In the genomic region with DNA sequence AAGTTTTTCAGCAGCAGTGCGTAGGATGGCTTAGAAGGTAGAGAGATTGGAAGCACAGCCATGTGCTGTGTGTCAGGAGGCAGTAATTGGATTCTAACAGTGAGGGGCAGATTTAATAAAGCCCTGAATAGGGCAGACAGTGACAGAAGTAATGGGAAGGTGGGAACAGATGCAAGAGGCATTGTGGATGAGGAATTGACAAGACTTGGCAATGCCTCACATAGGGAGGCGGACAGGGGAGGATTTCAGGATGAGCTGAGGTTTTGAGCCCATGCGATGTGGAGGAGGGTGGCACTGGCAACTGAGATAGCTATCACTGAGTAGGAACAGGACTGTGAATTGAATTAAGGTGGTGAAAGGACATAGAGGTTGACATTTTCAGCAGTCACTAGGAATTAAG, we compare ENCODE assay signal across 30 cellular contexts.
"Had no signal": no experiment of that assay in that cellular context is flagged by ENCODE, and none has a peak within 500 bp of the region (broad histone marks: within the 10 kb centered on the region; RNA-seq: fewer than 3 reads in every experiment).

No MANE protein-coding gene starts in this region.

- DNase-seq: activated CD4-positive, alpha-beta T cell treated with anti-CD3 and anti-CD28 coated beads for 48 hours; activated CD4-positive, alpha-beta T cell treated with anti-CD3 and anti-CD28 coated beads, Interleukin-2, amount 50 U/mL, for 48 hours; activated CD8-positive, alpha-beta memory T cell treated with anti-CD3 and anti-CD28 coated beads for 24 hours; activated effector memory CD4-positive, alpha-beta T cell treated with anti-CD3 and anti-CD28 coated beads, Interleukin-2, amount 50 U/mL, for 16 hours; activated naive CD4-positive, alpha-beta T cell treated with anti-CD3 and anti-CD28 coated beads for 36 hours; activated naive CD8-positive, alpha-beta T cell treated with anti-CD3 and anti-CD28 coated beads for 36 hours; aorta; body of pancreas; effector memory CD8-positive, alpha-beta T cell; erythroblast; gastrocnemius medialis; hippocampal formation; kidney; left lung; lower lobe of right lung; mesenchymal stem cell; natural killer cell; retina; sigmoid colon; small intestine; stimulated activated CD4-positive, alpha-beta T cell treated with anti-CD3 and anti-CD28 coated beads, Interleukin-1b, Interleukin-23, amount 100 ng/mL, for 48 hours; stimulated activated CD4-positive, alpha-beta T cell treated with anti-CD3 and anti-CD28 coated beads, Interleukin-4, amount 100 ng/mL, for 4 hours; stimulated activated CD8-positive, alpha-beta memory T cell treated with anti-CD3 and anti-CD28 coated beads, Interleukin-4, amount 100 ng/mL, for 48 hours; stimulated activated naive CD8-positive, alpha-beta T cell treated with anti-CD3 and anti-CD28 coated beads, Interleukin-15, amount 100 ng/mL, for 72 hours; substantia nigra; uterus had no signal

- ATAC-seq: body of pancreas; effector memory CD8-positive, alpha-beta T cell; gastrocnemius medialis; left lung; lower lobe of right lung; natural killer cell; stimulated activated memory B cell treated with anti-CD40 and anti-IgM and Interleukin-4, amounts not matched to agents 10 μg/mL and 1 μg/mL and 100 μg/mL, for 72 hours; stimulated activated naive CD8-positive, alpha-beta T cell treated with anti-CD3 and anti-CD28 coated beads, Interleukin-15, amount 100 ng/mL, for 72 hours had no signal

- H3K4me3 ChIP-seq: adrenal gland, body of pancreas, cardiac muscle cell, coronary artery, gastrocnemius medialis, left lung, lower lobe of right lung, sigmoid colon, uterus had no signal

- H3K27me3 ChIP-seq: adrenal gland, body of pancreas, cardiac muscle cell, gastrocnemius medialis, left lung, sigmoid colon, uterus had no signal

- FAIRE-seq: kidney, small intestine had no signal

- H3K36me3 ChIP-seq: adrenal gland, cardiac muscle cell, gastrocnemius medialis, left lung, lower lobe of right lung, sigmoid colon, uterus had no signal
